In the genomic region with DNA sequence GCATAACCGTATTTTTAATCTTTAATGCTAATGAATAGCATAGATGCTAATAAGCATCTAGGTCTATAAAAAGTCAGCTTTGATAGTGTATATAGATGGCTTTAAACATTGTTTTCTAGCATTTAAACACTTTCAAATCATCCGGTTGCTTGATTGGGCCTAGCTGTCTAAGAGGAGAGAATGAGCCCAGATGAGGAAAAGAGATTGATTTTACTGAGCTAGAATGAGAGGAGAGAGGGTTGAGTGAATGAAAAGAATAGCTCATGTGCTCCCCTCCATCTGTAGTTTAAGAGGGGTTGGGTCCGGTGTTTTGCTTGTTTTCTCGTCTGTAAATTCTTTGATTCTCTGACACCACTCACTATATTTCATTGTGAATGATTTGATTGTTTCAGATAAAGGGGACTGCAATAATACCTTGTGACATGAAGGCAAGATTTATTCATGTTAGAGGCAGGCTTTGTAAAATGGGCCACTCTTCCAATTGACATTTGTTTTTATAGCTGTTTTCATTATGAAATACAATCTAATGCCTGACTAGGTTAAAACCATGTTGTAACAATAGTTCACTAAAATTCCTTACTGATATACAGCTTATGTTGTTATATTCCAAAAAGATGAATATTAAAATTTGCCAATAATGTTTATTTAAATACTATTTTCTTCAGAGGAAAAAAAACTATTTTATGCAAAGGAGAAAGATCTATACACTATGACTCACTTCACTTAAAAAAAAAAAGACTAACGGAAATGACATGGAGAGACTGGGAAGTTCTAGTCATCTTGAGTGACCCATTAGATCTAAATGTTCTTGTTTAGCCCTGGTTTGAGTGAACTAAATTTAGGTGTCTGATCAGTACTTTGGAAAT, we compare ENCODE assay signal across 10 cellular contexts. TPM values are rescaled to one million over a fixed set of nuclear protein-coding genes. Genes with fewer than 3 reads are reported as not detected.
A peak's percentile ranks its signal among the peaks of the same experiment; 100 is the strongest.
DNase-seq lines count a peak whose midpoint lies in the region; ATAC-seq and TF ChIP-seq lines count a peak whose summit lies in the region.
"Had no signal": no experiment of that assay in that cellular context is flagged by ENCODE, and none has a peak within 500 bp of the region (broad histone marks: within the 10 kb centered on the region; RNA-seq: fewer than 3 reads in every experiment).

No MANE protein-coding gene starts in this region.

- no peaks in the 10 kb centered on the region for H3K27me3 Mint-ChIP-seq in activated naive CD4-positive, alpha-beta T cell treated with anti-CD3 and anti-CD28 coated beads, Interleukin-2, amount 50 U/mL, for 24 hours

- DNase-seq in activated naive CD4-positive, alpha-beta T cell treated with Interleukin-2 at 50 U/mL for 16 hours = no peak
- DNase-seq in amniotic epithelial cell (ENCODE audit: low read depth) (peak; percentile 64), transverse colon (no peak), SHP77 treated with DMSO at 0.1 percent for 48 hours (lab: John Stamatoyannopoulos, UW) (no peak)
- DNase-seq: body of pancreas, DMS79 treated with DMSO at 0.1 percent for 48 hours had no signal

- TF ChIP-seq CTCF in liver (IDR thresholded peaks at IDR 0.05; ENCODE audit: low read depth, low read length, missing input control) (no peak), transverse colon (IDR thresholded peaks at IDR 0.05) (no peak)

- H3K9me3 ChIP-seq in liver (ENCODE audit: control insufficient read depth in 4 of 4, low read length in 3 of 4) (no peaks in the 10 kb centered on the region), transverse colon (no peaks in the 10 kb centered on the region)
- H3K9me3 ChIP-seq: body of pancreas had no signal

- peaks cover 78% of the 10 kb centered on the region for H3K4me1 Mint-ChIP-seq in activated naive CD4-positive, alpha-beta T cell treated with anti-CD3 and anti-CD28 coated beads, Interleukin-2, amount 50 U/mL, for 24 hours

- peaks cover 10% of the 10 kb centered on the region for H3K36me3 Mint-ChIP-seq in activated naive CD4-positive, alpha-beta T cell treated with anti-CD3 and anti-CD28 coated beads, Interleukin-2, amount 50 U/mL, for 24 hours

- H3K4me1 ChIP-seq in liver (ENCODE audit: control insufficient read depth in 4 of 4, insufficient read depth in 4 of 4, low read length in 3 of 4) (peaks cover 3 to 31% (median 25%) of the 10 kb centered on the region in 4 donors), transverse colon (peaks cover 32 to 80% (median 75%) of the 10 kb centered on the region in 4 donors)

- no peak for TF ChIP-seq POLR2A in transverse colon (IDR thresholded peaks at IDR 0.05)

- H3K36me3 ChIP-seq in liver (ENCODE audit: control insufficient read depth in 4 of 4, insufficient read depth in 3 of 4, low read depth in 1 of 4, low read length in 3 of 4) (no peaks in the 10 kb centered on the region), transverse colon (no peaks in the 10 kb centered on the region)

- WGBS in liver = 76% methylated on average over 5 of the region's 5 CpGs
- 43 to 57% methylated on average over 5 of the region's 5 CpGs for WGBS in transverse colon (ENCODE audit: low coverage in 1 of 2), 2 donors

- H3K9ac ChIP-seq in liver (ENCODE audit: low read depth in 1 of 2, low read length in 2 of 2) = peak overlapping the region; percentile 50 to 60

- TF ChIP-seq EP300 in transverse colon (IDR thresholded peaks at IDR 0.05; ENCODE audit: low read depth) = no peak

- in situ Hi-C loops in transverse colon (cut with MboI; ENCODE audit: low pct_ligation_motif_present in 1 of 4, low pct_unique_long_range_greater_than_20kb in 1 of 4, low sequenced_read_pairs in 3 of 4) = loop anchor here in 1 of 4 donors (5.0 kb wide), 1 partner anchor 64 kb away; no protein-coding TSS in a partner anchor

- no peaks in the 10 kb centered on the region for H3K9me3 Mint-ChIP-seq in activated naive CD4-positive, alpha-beta T cell treated with anti-CD3 and anti-CD28 coated beads, Interleukin-2, amount 50 U/mL, for 24 hours

- no peak for ATAC-seq in GM19023 (IDR thresholded peaks at IDR 0.05; ENCODE audit: unreplicated experiment)
- no peak for ATAC-seq in HG03039 (IDR thresholded peaks at IDR 0.05; ENCODE audit: unreplicated experiment)
- ATAC-seq: body of pancreas had no signal

- H3K27me3 ChIP-seq in liver (ENCODE audit: control insufficient read depth in 4 of 4, insufficient read depth in 4 of 4, low read length in 3 of 4) (no peaks in the 10 kb centered on the region), transverse colon (no peaks in the 10 kb centered on the region)
- H3K27me3 ChIP-seq: body of pancreas had no signal

- no peak for TF ChIP-seq RAD21 in liver (IDR thresholded peaks at IDR 0.05)

- H3K4me3 ChIP-seq in liver (ENCODE audit: low read depth in 1 of 3, low read length in 3 of 3) = no peak overlapping the region
- H3K4me3 ChIP-seq in transverse colon = peak overlapping the region in 1 of 4 donors; percentile 94
- H3K4me3 ChIP-seq: body of pancreas had no signal

- H3K4me3 Mint-ChIP-seq in activated naive CD4-positive, alpha-beta T cell treated with anti-CD3 and anti-CD28 coated beads, Interleukin-2, amount 50 U/mL, for 24 hours = peak overlapping the region; percentile 96

- peak overlapping the region; percentile 95 for H3K27ac Mint-ChIP-seq in activated naive CD4-positive, alpha-beta T cell treated with anti-CD3 and anti-CD28 coated beads, Interleukin-2, amount 50 U/mL, for 24 hours

- H3K27ac ChIP-seq in liver (ENCODE audit: low read depth in 1 of 2, low read length in 2 of 2) = peak overlapping the region; percentile 15 to 42
- H3K27ac ChIP-seq in transverse colon = peak overlapping the region; percentile 91 to 96 (median 93)

- intact Hi-C loops in transverse colon (cut with DNase I; ENCODE audit: low total_unique reads) = no loop called here

TF ChIP-seq in liver, 16 proteins besides CTCF, POLR2A, EP300 and RAD21:
- no peak for TF ChIP-seq HNF4A (conservative IDR thresholded peaks at IDR 0.05)
- TF ChIP-seq YY1 (IDR thresholded peaks at IDR 0.05) = no peak
- TF ChIP-seq, protein P1, sequence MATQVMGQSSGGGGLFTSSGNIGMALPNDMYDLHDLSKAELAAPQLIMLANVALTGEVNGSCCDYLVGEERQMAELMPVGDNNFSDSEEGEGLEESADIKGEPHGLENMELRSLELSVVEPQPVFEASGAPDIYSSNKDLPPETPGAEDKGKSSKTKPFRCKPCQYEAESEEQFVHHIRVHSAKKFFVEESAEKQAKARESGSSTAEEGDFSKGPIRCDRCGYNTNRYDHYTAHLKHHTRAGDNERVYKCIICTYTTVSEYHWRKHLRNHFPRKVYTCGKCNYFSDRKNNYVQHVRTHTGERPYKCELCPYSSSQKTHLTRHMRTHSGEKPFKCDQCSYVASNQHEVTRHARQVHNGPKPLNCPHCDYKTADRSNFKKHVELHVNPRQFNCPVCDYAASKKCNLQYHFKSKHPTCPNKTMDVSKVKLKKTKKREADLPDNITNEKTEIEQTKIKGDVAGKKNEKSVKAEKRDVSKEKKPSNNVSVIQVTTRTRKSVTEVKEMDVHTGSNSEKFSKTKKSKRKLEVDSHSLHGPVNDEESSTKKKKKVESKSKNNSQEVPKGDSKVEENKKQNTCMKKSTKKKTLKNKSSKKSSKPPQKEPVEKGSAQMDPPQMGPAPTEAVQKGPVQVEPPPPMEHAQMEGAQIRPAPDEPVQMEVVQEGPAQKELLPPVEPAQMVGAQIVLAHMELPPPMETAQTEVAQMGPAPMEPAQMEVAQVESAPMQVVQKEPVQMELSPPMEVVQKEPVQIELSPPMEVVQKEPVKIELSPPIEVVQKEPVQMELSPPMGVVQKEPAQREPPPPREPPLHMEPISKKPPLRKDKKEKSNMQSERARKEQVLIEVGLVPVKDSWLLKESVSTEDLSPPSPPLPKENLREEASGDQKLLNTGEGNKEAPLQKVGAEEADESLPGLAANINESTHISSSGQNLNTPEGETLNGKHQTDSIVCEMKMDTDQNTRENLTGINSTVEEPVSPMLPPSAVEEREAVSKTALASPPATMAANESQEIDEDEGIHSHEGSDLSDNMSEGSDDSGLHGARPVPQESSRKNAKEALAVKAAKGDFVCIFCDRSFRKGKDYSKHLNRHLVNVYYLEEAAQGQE (IDR thresholded peaks at IDR 0.05) = no peak
- no peak for TF ChIP-seq GABPA (IDR thresholded peaks at IDR 0.05 in 1 of 2, conservative IDR thresholded peaks at IDR 0.05 in 1 of 2)
- no peak for TF ChIP-seq TAF1 (conservative IDR thresholded peaks at IDR 0.05)

RNA-seq across cellular contexts. Expression of gene PTPN1, which starts 3.2 kb away (rescaled TPM):
- total RNA-seq in liver = 1 to 10 TPM; 9.5 to 9.9 TPM
- 10 to 100 TPM in 1 of 2 donors, 1 to 10 TPM in 1; 5.8 to 10.6 TPM for polyA plus RNA-seq in liver
- total RNA-seq in transverse colon = 10 to 100 TPM; 19.3 to 34.8 (median 28.8) TPM
